In the genomic region with DNA sequence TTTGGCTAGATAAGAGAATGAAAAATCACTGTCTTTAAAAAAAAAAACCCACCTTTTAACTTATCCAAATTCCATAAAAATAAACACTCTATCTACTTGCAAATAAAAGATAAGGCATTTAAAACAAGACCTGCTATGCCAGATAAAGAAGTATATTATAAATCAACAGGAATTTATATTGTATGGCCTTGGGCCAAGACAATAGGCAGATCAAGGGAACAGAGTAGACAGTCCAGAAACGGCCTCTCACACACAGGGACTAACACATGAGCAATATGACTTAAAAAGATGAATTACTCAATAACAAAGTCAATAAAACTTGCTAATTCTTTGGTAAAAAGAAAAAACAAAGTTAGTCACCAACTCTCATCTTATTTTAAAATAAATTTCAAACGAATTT, we compare ENCODE assay signal across 26 cellular contexts.
"Had no signal": no experiment of that assay in that cellular context is flagged by ENCODE, and none has a peak within 500 bp of the region (broad histone marks: within the 10 kb centered on the region; RNA-seq: fewer than 3 reads in every experiment).

No MANE protein-coding gene starts in this region.

- H2AFZ ChIP-seq: parathyroid adenoma had no signal

- H3K27ac ChIP-seq: epithelial cell of prostate, esophagus squamous epithelium, gastrocnemius medialis, left ventricle myocardium inferior, lower lobe of right lung, parathyroid adenoma, psoas muscle, right lobe of liver, spleen, testis, tibial nerve, upper lobe of right lung, vagina had no signal

- H3K27me3 Mint-ChIP-seq: dendritic cell treated with granulocyte-macrophage colony-stimulating factor and Interleukin-4, amounts not matched to agents 40 ng/mL and 50 ng/mL, for 4 days; memory B cell; naive B cell; stimulated activated memory B cell treated with anti-CD40 and anti-IgM and Interleukin-4, amounts not matched to agents 10 μg/mL and 1 μg/mL and 100 μg/mL, for 72 hours; stimulated activated naive CD8-positive, alpha-beta T cell treated with anti-CD3 and anti-CD28 coated beads, Interleukin-15, Interleukin-2, amounts not matched to agents 100 ng/mL and 50 ng/mL, for 24 hours had no signal

- H3K79me2 ChIP-seq: parathyroid adenoma had no signal

- H3K4me3 Mint-ChIP-seq: dendritic cell treated with granulocyte-macrophage colony-stimulating factor and Interleukin-4, amounts not matched to agents 40 ng/mL and 50 ng/mL, for 4 days; effector memory CD8-positive, alpha-beta T cell; memory B cell; naive B cell; nephron progenitor cell; stimulated activated memory B cell treated with anti-CD40 and anti-IgM and Interleukin-4, amounts not matched to agents 10 μg/mL and 1 μg/mL and 100 μg/mL, for 72 hours; stimulated activated naive CD8-positive, alpha-beta T cell treated with anti-CD3 and anti-CD28 coated beads, Interleukin-15, Interleukin-2, amounts not matched to agents 100 ng/mL and 50 ng/mL, for 24 hours had no signal

- H3K9ac ChIP-seq: parathyroid adenoma had no signal

- H3K9me3 ChIP-seq: esophagus squamous epithelium, gastrocnemius medialis, left ventricle myocardium inferior, lower lobe of right lung, psoas muscle, right lobe of liver, testis, tibial nerve, upper lobe of right lung, vagina had no signal

- H3K4me1 ChIP-seq: esophagus squamous epithelium, gastrocnemius medialis, left ventricle myocardium inferior, lower lobe of right lung, parathyroid adenoma, psoas muscle, right lobe of liver, spleen, testis, tibial nerve, upper lobe of right lung, vagina had no signal

- H3K4me3 ChIP-seq: esophagus squamous epithelium, gastrocnemius medialis, left ventricle myocardium inferior, lower lobe of right lung, psoas muscle, right lobe of liver, spleen, testis, tibial nerve, upper lobe of right lung, vagina had no signal

- H3K27ac Mint-ChIP-seq: dendritic cell treated with granulocyte-macrophage colony-stimulating factor and Interleukin-4, amounts not matched to agents 40 ng/mL and 50 ng/mL, for 4 days; effector memory CD8-positive, alpha-beta T cell; memory B cell; naive B cell; nephron progenitor cell; stimulated activated memory B cell treated with anti-CD40 and anti-IgM and Interleukin-4, amounts not matched to agents 10 μg/mL and 1 μg/mL and 100 μg/mL, for 72 hours; stimulated activated naive CD8-positive, alpha-beta T cell treated with anti-CD3 and anti-CD28 coated beads, Interleukin-15, Interleukin-2, amounts not matched to agents 100 ng/mL and 50 ng/mL, for 24 hours had no signal

- H3K4me1 Mint-ChIP-seq: memory B cell; naive B cell; nephron progenitor cell; stimulated activated memory B cell treated with anti-CD40 and anti-IgM and Interleukin-4, amounts not matched to agents 10 μg/mL and 1 μg/mL and 100 μg/mL, for 72 hours had no signal

- H3K27me3 ChIP-seq: esophagus squamous epithelium, gastrocnemius medialis, right lobe of liver, spleen, testis, tibial nerve, upper lobe of right lung, vagina had no signal

- H3K9me3 Mint-ChIP-seq: effector memory CD8-positive, alpha-beta T cell; memory B cell; stimulated activated memory B cell treated with anti-CD40 and anti-IgM and Interleukin-4, amounts not matched to agents 10 μg/mL and 1 μg/mL and 100 μg/mL, for 72 hours; stimulated activated naive CD8-positive, alpha-beta T cell treated with anti-CD3 and anti-CD28 coated beads, Interleukin-15, Interleukin-2, amounts not matched to agents 100 ng/mL and 50 ng/mL, for 24 hours had no signal

- DNase-seq: effector memory CD8-positive, alpha-beta T cell; esophagus squamous epithelium; gastrocnemius medialis; glutamatergic neuron; islet precursor cell; left ventricle myocardium inferior; lower lobe of right lung; naive B cell; nephron progenitor cell; psoas muscle; retina; right lobe of liver; spleen; stimulated activated CD4-positive, alpha-beta T cell treated with anti-CD3 and anti-CD28 coated beads, Interleukin-15, amount 100 ng/mL, for 24 hours; stimulated activated CD4-positive, alpha-beta T cell treated with anti-CD3 and anti-CD28 coated beads, Interleukin-1b, Interleukin-23, amount 100 ng/mL, for 48 hours; stimulated activated CD4-positive, alpha-beta T cell treated with anti-CD3 and anti-CD28 coated beads, Interleukin-4, amount 100 ng/mL, for 24 hours; testis; upper lobe of right lung had no signal

- ATAC-seq: effector memory CD8-positive, alpha-beta T cell; gastrocnemius medialis; lower lobe of right lung; psoas muscle; right lobe of liver; stimulated activated memory B cell treated with anti-CD40 and anti-IgM and Interleukin-4, amounts not matched to agents 10 μg/mL and 1 μg/mL and 100 μg/mL, for 72 hours; upper lobe of right lung had no signal

- H3K36me3 ChIP-seq: esophagus squamous epithelium, gastrocnemius medialis, left ventricle myocardium inferior, lower lobe of right lung, right lobe of liver, tibial nerve, upper lobe of right lung, vagina had no signal
